In the genomic region with DNA sequence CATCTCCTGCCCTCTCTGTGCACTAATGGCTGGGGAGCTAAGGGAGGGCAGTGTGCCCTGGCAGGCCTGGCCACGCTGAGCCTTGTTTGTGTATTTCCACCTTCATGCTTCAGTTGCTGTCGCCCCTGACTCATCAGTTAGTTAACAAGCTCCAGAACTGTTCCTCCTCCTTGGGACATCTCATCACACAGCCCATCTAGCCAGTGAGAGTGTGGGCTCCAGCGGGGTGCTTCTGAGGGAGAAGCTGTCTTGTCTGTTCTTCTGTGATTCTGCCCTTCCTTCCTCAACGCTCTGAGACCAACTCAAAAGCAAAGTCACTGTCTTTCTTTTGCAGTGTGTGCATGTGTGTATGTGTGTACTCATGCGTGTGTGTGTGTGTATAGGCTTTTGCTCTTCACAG, we compare ENCODE assay signal across 10 cellular contexts. TPM values are rescaled to one million over a fixed set of nuclear protein-coding genes. Genes with fewer than 3 reads are reported as not detected.
DNase-seq lines count a peak whose midpoint lies in the region; ATAC-seq and TF ChIP-seq lines count a peak whose summit lies in the region.
"Had no signal": no experiment of that assay in that cellular context is flagged by ENCODE, and none has a peak within 500 bp of the region (broad histone marks: within the 10 kb centered on the region; RNA-seq: fewer than 3 reads in every experiment).

No MANE protein-coding gene starts in this region.

- TF ChIP-seq CTCF in CD14-positive monocyte (IDR thresholded peaks at IDR 0.05): no peak
- no peak for TF ChIP-seq CTCF in left ventricle myocardium inferior (IDR thresholded peaks at IDR 0.05; ENCODE audit: borderline replicate concordance)
- no peak for TF ChIP-seq CTCF in A673 (conservative IDR thresholded peaks at IDR 0.05; ENCODE audit: low read depth, low read length)

- H3K27me3 ChIP-seq in left ventricle myocardium inferior (ENCODE audit: low read depth): no peaks in the 10 kb centered on the region
- no peaks in the 10 kb centered on the region for H3K27me3 ChIP-seq in A673 (replicated peaks; ENCODE audit: insufficient read depth, low read depth, low read length, poor library complexity)

- TF ChIP-seq POLR2A in Raji (IDR thresholded peaks at IDR 0.05; ENCODE audit: insufficient read depth, low read depth, low read length): peak; percentile 51; the same call in 1 of the 2 replicates

- no peak overlapping the region for H3K4me3 Mint-ChIP-seq in CD14-positive monocyte

- H3K4me3 ChIP-seq in left ventricle myocardium inferior (no peak overlapping the region), A673 (ENCODE audit: low read depth, low read length, poor library complexity, severe bottlenecking) (no peak overlapping the region)

- CTCF ChIA-PET in A673 (lab: Charles Lee): no interaction called here

- intact Hi-C loops in CD14-positive monocyte (cut with micrococcal nuclease): no loop called here
- intact Hi-C loops in left ventricle myocardium inferior (cut with micrococcal nuclease): no loop called here
- intact Hi-C loops in A673 (cut with micrococcal nuclease; ENCODE audit: unreplicated experiment): no loop called here

- peak; percentile 34 for ATAC-seq in GM21447 (IDR thresholded peaks at IDR 0.05; ENCODE audit: unreplicated experiment)
- no peak for ATAC-seq in HG02884 (IDR thresholded peaks at IDR 0.05; ENCODE audit: unreplicated experiment)

- DNase-seq in CD14-positive monocyte (ENCODE audit: low spot score): peak; percentile 56
- peak; percentile 54 for DNase-seq in iris pigment epithelial cell (ENCODE audit: low read depth)
- DNase-seq in left ventricle myocardium inferior: no peak
- no peak for DNase-seq in activated CD4-positive, alpha-beta T cell treated with anti-CD3 and anti-CD28 coated beads for 4 hours
- no peak for DNase-seq in A673 (ENCODE audit: low spot score)
- DNase-seq: activated CD8-positive, alpha-beta memory T cell treated with anti-CD3 and anti-CD28 coated beads for 24 hours; stimulated activated naive CD4-positive, alpha-beta T cell had no signal

- H3K27ac Mint-ChIP-seq in CD14-positive monocyte: peak overlapping the region in 3 of 7 donors; percentile 34 to 82 (median 76)

- no peaks in the 10 kb centered on the region for H3K27me3 Mint-ChIP-seq in CD14-positive monocyte (ENCODE audit: low read depth in 3 of 3)

- no TSS peak for BruUV-seq in A673 (replicated peaks; lab: Mats Ljungman, UMichigan)

- no peaks in the 10 kb centered on the region for H3K36me3 ChIP-seq in left ventricle myocardium inferior
- no peaks in the 10 kb centered on the region for H3K36me3 ChIP-seq in A673 (ENCODE audit: insufficient read depth, low read length, poor library complexity, severe bottlenecking)

- peaks cover 6% of the 10 kb centered on the region for H3K9me3 ChIP-seq in left ventricle myocardium inferior (replicated peaks)
- no peaks in the 10 kb centered on the region for H3K9me3 ChIP-seq in A673 (ENCODE audit: low read depth, low read length, poor library complexity, severe bottlenecking)

- H3K4me1 Mint-ChIP-seq in CD14-positive monocyte: peaks cover 53% of the 10 kb centered on the region

- POLR2A ChIA-PET in A673 (lab: Charles Lee; ENCODE audit: low non-redundant PET): no interaction called here

- H3K9me3 Mint-ChIP-seq in CD14-positive monocyte: peaks cover 0 to 5% (median 1%) of the 10 kb centered on the region in 7 donors

- H3K27ac ChIP-seq in left ventricle myocardium inferior (replicated peaks): no peak overlapping the region
- no peak overlapping the region for H3K27ac ChIP-seq in A673 (ENCODE audit: low read depth, low read length, poor library complexity, severe bottlenecking)

- H3K36me3 Mint-ChIP-seq in CD14-positive monocyte: no peaks in the 10 kb centered on the region

- peaks cover 13% of the 10 kb centered on the region for H3K4me1 ChIP-seq in left ventricle myocardium inferior
- H3K4me1 ChIP-seq in A673 (ENCODE audit: insufficient read depth, low read length, poor library complexity, severe bottlenecking): no peaks in the 10 kb centered on the region

RNA-seq across cellular contexts. Expression of a gene that starts 58.3 kb away (rescaled TPM):
- 10 to 100 TPM; 10.7 to 13.9 TPM for polyA plus RNA-seq in CD14-positive monocyte
- total RNA-seq in left ventricle myocardium inferior: 136 TPM
- 1.6 and 2.2 TPM in 2 replicates for total RNA-seq in A673 (2021)

Comparison
In these comparisons a context has a peak if more than half of its experiments do, and no peak if none do; other contexts are left out.
1. DNase-seq: peak in CD14-positive monocyte (single experiment) and iris pigment epithelial cell (single experiment); none in left ventricle myocardium inferior (single experiment), activated CD4-positive, alpha-beta T cell treated with anti-CD3 and anti-CD28 coated beads for 4 hours (0 of 2) and A673 (single experiment).
2. RNA of a gene that starts 58.3 kb away (total RNA-seq): 136 TPM in left ventricle myocardium inferior (single experiment); 1.6 to 2.2 TPM in A673; every median in the first group is over 10 times any median in the second.